8 cellular contexts compared by ENCODE assay signal in the genomic region with DNA sequence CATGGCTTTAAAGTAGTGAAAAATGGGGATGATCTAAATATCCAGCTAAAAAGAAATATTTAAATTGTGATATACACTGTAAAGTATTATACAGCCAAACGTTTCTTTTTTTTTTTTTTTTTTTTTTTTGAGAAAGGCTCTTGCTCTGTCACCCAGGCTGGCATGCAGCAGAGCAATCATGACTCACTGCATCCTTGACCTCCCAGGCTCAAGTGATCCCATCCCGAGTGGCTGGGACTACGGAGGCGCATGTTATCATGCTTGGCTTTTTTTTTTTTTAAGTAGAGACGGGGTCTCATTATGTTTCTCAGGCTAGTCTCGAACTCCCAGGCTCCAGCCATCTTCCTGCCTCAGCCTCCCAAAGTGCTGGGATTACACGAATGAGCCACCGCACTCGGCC. TPM values are rescaled to one million over a fixed set of nuclear protein-coding genes. Genes with fewer than 3 reads are reported as not detected.
DNase-seq lines count a peak whose midpoint lies in the region; ATAC-seq and TF ChIP-seq lines count a peak whose summit lies in the region.

No MANE protein-coding gene starts in this region.

- peak overlapping the region; percentile 82 for H3K27ac ChIP-seq in RWPE1

- H3K36me3 Mint-ChIP-seq in progenitor cell of endocrine pancreas (ENCODE audit: insufficient read depth) = peaks cover 12% of the 10 kb centered on the region

- no peaks in the 10 kb centered on the region for H3K9me3 Mint-ChIP-seq in progenitor cell of endocrine pancreas (ENCODE audit: low read depth)

- no peak overlapping the region for H3K4me3 ChIP-seq in fibroblast of the aortic adventitia (ENCODE audit: low read depth, low read length)

- no peak overlapping the region for H3K4me3 Mint-ChIP-seq in progenitor cell of endocrine pancreas (ENCODE audit: low read depth)

- H3K4me1 Mint-ChIP-seq in progenitor cell of endocrine pancreas (ENCODE audit: low read depth) = peaks cover 22% of the 10 kb centered on the region

- peak overlapping the region; percentile 82 for H3K27ac Mint-ChIP-seq in progenitor cell of endocrine pancreas

- CTCF ChIA-PET in RWPE1 (lab: Yijun Ruan, JAX) = no interaction called here

- POLR2A ChIA-PET in RWPE1 (lab: Yijun Ruan, JAX; ENCODE audit: low non-redundant PET) = no interaction called here

- DNase-seq in EH (ENCODE audit: low read depth) (peak; percentile 91), RWPE1 (ENCODE audit: low spot score) (no peak), fibroblast of the aortic adventitia (ENCODE audit: low read depth) (peak; percentile 68), progenitor cell of endocrine pancreas (ENCODE audit: low spot score, unreplicated experiment) (no peak), T-helper 9 cell (no peak), activated gamma-delta T cell (lab: John Stamatoyannopoulos, UW) (no peak)
- no peak for DNase-seq in activated T-cell treated with anti-CD3 and anti-CD28 coated beads, Interleukin-2, amount 50 U/mL, for 1 hour

- no peaks in the 10 kb centered on the region for H3K27me3 Mint-ChIP-seq in progenitor cell of endocrine pancreas

- no peak for ATAC-seq in HG03442 (IDR thresholded peaks at IDR 0.05; ENCODE audit: unreplicated experiment)

- TF ChIP-seq CTCF in RWPE1 (conservative IDR thresholded peaks at IDR 0.05; ENCODE audit: low read depth) = no peak
- TF ChIP-seq CTCF in fibroblast of the aortic adventitia (IDR thresholded peaks at IDR 0.05; ENCODE audit: insufficient read depth, low read length) = no peak
- no peak for TF ChIP-seq CTCF in progenitor cell of endocrine pancreas (IDR thresholded peaks at IDR 0.05; ENCODE audit: unreplicated experiment)

RNA-seq across cellular contexts. Expression of a gene that starts 17.1 kb away (rescaled TPM):
- total RNA-seq in fibroblast of the aortic adventitia (ENCODE audit: low replicate concordance) = 121 and 122 TPM in 2 replicates
- 61.0 and 70.1 TPM in 2 replicates for total RNA-seq in progenitor cell of endocrine pancreas

Comparison
In these comparisons a context has a peak if more than half of its experiments do, and no peak if none do; other contexts are left out.
1. DNase-seq: peak in EH (single experiment) and fibroblast of the aortic adventitia (single experiment); none in RWPE1 (single experiment), progenitor cell of endocrine pancreas (single experiment), T-helper 9 cell (single experiment), activated gamma-delta T cell (single experiment) and activated T-cell treated with anti-CD3 and anti-CD28 coated beads, Interleukin-2, amount 50 U/mL, for 1 hour (single experiment).